In genomic region chr18:80148316-80149199, GRCh38 we compare ENCODE assay signal across 8 cellular contexts. TPM values are rescaled to one million over a fixed set of nuclear protein-coding genes. Genes with fewer than 3 reads are reported as not detected.
A peak's percentile ranks its signal among the peaks of the same experiment; 100 is the strongest.
DNase-seq lines count a peak whose midpoint lies in the region; ATAC-seq lines count a peak whose summit lies in the region.

No MANE protein-coding gene starts in this region.

- no peaks in the 10 kb centered on the region for H3K36me3 ChIP-seq in mucosa of rectum (ENCODE audit: control insufficient read depth in 2 of 2, insufficient read depth in 2 of 2, low read length in 2 of 2)

- H3K4me1 ChIP-seq in mucosa of rectum (ENCODE audit: control insufficient read depth in 2 of 2, insufficient read depth in 2 of 2, low read length in 2 of 2): peaks cover 4 to 15% of the 10 kb centered on the region in 2 donors

- peak overlapping the region; percentile 57 to 58 for H3K9ac ChIP-seq in mucosa of rectum (ENCODE audit: low read depth in 1 of 2, low read length in 2 of 2)

- DNase-seq in M059J (ENCODE audit: low read depth) (peak; percentile 5), NCI-H774 (lab: John Stamatoyannopoulos, UW) (no peak), superior temporal gyrus (ENCODE audit: extremely low spot score) (no peak)

- ATAC-seq in GM18861 (IDR thresholded peaks at IDR 0.05; ENCODE audit: unreplicated experiment) (peak; percentile 14), GM21447 (IDR thresholded peaks at IDR 0.05; ENCODE audit: unreplicated experiment) (no peak), GM19397 (IDR thresholded peaks at IDR 0.05; ENCODE audit: unreplicated experiment) (no peak)

- H3K4me3 ChIP-seq in mucosa of rectum (ENCODE audit: low read length in 2 of 2): peak overlapping the region; percentile 67 to 82

- no peaks in the 10 kb centered on the region for H3K27me3 ChIP-seq in mucosa of rectum (ENCODE audit: control insufficient read depth in 2 of 2, insufficient read depth in 2 of 2, low read length in 2 of 2)

- peak overlapping the region; percentile 83 for H3K27ac ChIP-seq in cingulate gyrus (ENCODE audit: low read depth, low read length)
- peak overlapping the region in 1 of 2 donors; percentile 6 for H3K27ac ChIP-seq in mucosa of rectum (ENCODE audit: low read depth in 2 of 2, low read length in 2 of 2)

- H3K9me3 ChIP-seq in mucosa of rectum (ENCODE audit: control insufficient read depth in 2 of 2, low read length in 2 of 2): no peaks in the 10 kb centered on the region

RNA-seq across cellular contexts. Expression of gene ADNP2, which starts 39.5 kb away (rescaled TPM):
- 15.8 and 28.7 TPM in 2 replicates for total RNA-seq in M059J (2014; rRNA removed; shearing (Covaris generic))
